Comparison of ENCODE assay signal across 1 cellular context in the genomic region with DNA sequence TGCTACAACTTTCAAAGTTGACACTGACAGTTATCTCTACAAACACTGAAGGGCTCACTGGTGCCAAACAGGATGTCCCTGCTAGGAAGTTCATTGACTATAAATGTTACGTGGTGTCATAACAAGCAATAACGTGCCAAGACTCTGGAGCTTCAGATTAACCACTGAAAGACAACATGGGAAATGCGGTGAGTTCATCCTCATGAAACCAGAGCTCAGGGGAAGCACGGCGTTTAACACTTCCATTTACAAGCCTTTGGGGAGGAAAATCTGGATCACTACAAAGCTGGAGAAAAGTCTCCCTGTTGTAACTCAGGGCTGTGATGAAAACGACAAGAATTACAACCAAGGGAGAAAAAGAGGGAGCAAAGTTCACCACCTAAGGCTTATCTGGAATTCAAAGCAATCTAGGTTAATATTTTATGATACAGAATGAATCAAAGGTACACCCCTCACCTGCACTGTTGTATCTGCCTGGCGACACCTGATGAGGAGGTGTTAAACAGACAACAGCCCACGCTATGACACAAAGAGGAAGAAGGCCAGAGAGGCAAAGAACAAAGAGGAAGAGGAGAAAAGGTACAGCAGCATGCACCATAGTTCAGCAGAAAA.
A peak's percentile ranks its signal among the peaks of the same experiment; 100 is the strongest.
TF ChIP-seq lines count a peak whose summit lies in the region.

No MANE protein-coding gene starts in this region.

TF ChIP-seq in HEK293, 187 proteins besides CTCF, POLR2A, EP300 and RAD21 (continued from another document and continues in another):
- TF ChIP-seq ZNF202 (tag by site-specific recombination; IDR thresholded peaks at IDR 0.05; ENCODE audit: borderline replicate concordance) (no peak), KLF9 (tag by site-specific recombination; IDR thresholded peaks at IDR 0.05; ENCODE audit: low read depth) (no peak), ZNF354C (tag by site-specific recombination; IDR thresholded peaks at IDR 0.05; ENCODE audit: borderline replicate concordance, low read depth) (no peak), BCL11A (tag by site-specific recombination; IDR thresholded peaks at IDR 0.05; ENCODE audit: low read depth) (no peak; the same call in 1 of the 2 replicates), YY1 (tag by site-specific recombination; IDR thresholded peaks at IDR 0.05) (no peak), ZNF76 (tag by site-specific recombination; IDR thresholded peaks at IDR 0.05; ENCODE audit: borderline replicate concordance, low read depth) (peak; percentile 19; the same call in 1 of the 2 replicates), ZNF292 (tag by site-specific recombination; IDR thresholded peaks at IDR 0.05; ENCODE audit: borderline replicate concordance, low read depth) (no peak), ZNF146 (tag by site-specific recombination; IDR thresholded peaks at IDR 0.05) (no peak), SCRT1 (tag by site-specific recombination; IDR thresholded peaks at IDR 0.05; ENCODE audit: borderline replicate concordance) (no peak), ZNF48 (tag by site-specific recombination; IDR thresholded peaks at IDR 0.05) (no peak), ZBTB17 (tag by site-specific recombination; IDR thresholded peaks at IDR 0.05) (no peak), ZFP3 (tag by site-specific recombination; IDR thresholded peaks at IDR 0.05; ENCODE audit: low read depth) (no peak), ZNF416 (tag by site-specific recombination; IDR thresholded peaks at IDR 0.05) (no peak), ZBTB20 (tag by site-specific recombination; IDR thresholded peaks at IDR 0.05) (no peak), ZNF792 (tag by site-specific recombination; IDR thresholded peaks at IDR 0.05) (no peak), ZNF670 (tag by site-specific recombination; IDR thresholded peaks at IDR 0.05; ENCODE audit: low read depth) (no peak), ZNF10 (tag by site-specific recombination; IDR thresholded peaks at IDR 0.05) (peak; percentile 63; the same call in 1 of the 2 replicates), ZNF558 (tag by site-specific recombination; IDR thresholded peaks at IDR 0.05) (no peak), ZNF624 (tag by site-specific recombination; IDR thresholded peaks at IDR 0.05) (no peak), KLF7 (tag by site-specific recombination; IDR thresholded peaks at IDR 0.05; ENCODE audit: borderline replicate concordance) (no peak), ZNF335 (tag by site-specific recombination; conservative IDR thresholded peaks at IDR 0.05) (no peak), ZNF24 (tag by site-specific recombination; IDR thresholded peaks at IDR 0.05) (peak; percentile 55; the same call in 1 of the 2 replicates), ZNF324 (tag by site-specific recombination; IDR thresholded peaks at IDR 0.05) (no peak), ZNF555 (tag by site-specific recombination; conservative IDR thresholded peaks at IDR 0.05) (no peak), ZNF426 (tag by site-specific recombination; IDR thresholded peaks at IDR 0.05) (no peak), ZNF768 (tag by site-specific recombination; IDR thresholded peaks at IDR 0.05) (no peak), ZNF223 (tag by site-specific recombination; IDR thresholded peaks at IDR 0.05) (no peak), ZNF677 (tag by site-specific recombination; IDR thresholded peaks at IDR 0.05) (no peak), ZNF610 (tag by site-specific recombination; IDR thresholded peaks at IDR 0.05; ENCODE audit: borderline replicate concordance) (no peak), ZNF433 (tag by site-specific recombination; IDR thresholded peaks at IDR 0.05; ENCODE audit: low read depth) (no peak), HOXC10 (CRISPR knock-in tag; IDR thresholded peaks at IDR 0.05) (no peak), ZNF138 (tag by site-specific recombination; IDR thresholded peaks at IDR 0.05; ENCODE audit: borderline replicate concordance) (no peak)
- TF ChIP-seq, protein P1, sequence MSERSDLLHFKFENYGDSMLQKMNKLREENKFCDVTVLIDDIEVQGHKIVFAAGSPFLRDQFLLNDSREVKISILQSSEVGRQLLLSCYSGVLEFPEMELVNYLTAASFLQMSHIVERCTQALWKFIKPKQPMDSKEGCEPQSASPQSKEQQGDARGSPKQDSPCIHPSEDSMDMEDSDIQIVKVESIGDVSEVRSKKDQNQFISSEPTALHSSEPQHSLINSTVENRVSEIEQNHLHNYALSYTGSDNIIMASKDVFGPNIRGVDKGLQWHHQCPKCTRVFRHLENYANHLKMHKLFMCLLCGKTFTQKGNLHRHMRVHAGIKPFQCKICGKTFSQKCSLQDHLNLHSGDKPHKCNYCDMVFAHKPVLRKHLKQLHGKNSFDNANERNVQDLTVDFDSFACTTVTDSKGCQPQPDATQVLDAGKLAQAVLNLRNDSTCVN (tag by site-specific recombination; optimal IDR thresholded peaks at IDR 0.05), result no peak
- TF ChIP-seq, protein P2, sequence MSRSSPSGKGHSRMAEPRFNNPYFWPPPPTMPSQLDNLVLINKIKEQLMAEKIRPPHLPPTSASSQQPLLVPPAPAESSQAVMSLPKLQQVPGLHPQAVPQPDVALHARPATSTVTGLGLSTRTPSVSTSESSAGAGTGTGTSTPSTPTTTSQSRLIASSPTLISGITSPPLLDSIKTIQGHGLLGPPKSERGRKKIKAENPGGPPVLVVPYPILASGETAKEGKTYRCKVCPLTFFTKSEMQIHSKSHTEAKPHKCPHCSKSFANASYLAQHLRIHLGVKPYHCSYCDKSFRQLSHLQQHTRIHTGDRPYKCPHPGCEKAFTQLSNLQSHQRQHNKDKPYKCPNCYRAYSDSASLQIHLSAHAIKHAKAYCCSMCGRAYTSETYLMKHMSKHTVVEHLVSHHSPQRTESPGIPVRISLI (tag by site-specific recombination; IDR thresholded peaks at IDR 0.05), result no peak
- TF ChIP-seq, protein P3, sequence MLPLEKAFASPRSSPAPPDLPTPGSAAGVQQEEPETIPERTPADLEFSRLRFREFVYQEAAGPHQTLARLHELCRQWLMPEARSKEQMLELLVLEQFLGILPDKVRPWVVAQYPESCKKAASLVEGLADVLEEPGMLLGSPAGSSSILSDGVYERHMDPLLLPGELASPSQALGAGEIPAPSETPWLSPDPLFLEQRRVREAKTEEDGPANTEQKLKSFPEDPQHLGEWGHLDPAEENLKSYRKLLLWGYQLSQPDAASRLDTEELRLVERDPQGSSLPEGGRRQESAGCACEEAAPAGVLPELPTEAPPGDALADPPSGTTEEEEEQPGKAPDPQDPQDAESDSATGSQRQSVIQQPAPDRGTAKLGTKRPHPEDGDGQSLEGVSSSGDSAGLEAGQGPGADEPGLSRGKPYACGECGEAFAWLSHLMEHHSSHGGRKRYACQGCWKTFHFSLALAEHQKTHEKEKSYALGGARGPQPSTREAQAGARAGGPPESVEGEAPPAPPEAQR (tag by site-specific recombination; IDR thresholded peaks at IDR 0.05), result no peak
- TF ChIP-seq, protein P4, sequence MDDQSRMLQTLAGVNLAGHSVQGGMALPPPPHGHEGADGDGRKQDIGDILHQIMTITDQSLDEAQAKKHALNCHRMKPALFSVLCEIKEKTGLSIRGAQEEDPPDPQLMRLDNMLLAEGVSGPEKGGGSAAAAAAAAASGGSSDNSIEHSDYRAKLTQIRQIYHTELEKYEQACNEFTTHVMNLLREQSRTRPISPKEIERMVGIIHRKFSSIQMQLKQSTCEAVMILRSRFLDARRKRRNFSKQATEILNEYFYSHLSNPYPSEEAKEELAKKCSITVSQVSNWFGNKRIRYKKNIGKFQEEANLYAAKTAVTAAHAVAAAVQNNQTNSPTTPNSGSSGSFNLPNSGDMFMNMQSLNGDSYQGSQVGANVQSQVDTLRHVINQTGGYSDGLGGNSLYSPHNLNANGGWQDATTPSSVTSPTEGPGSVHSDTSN (CRISPR knock-in tag; IDR thresholded peaks at IDR 0.05), result no peak
- TF ChIP-seq, protein P5, sequence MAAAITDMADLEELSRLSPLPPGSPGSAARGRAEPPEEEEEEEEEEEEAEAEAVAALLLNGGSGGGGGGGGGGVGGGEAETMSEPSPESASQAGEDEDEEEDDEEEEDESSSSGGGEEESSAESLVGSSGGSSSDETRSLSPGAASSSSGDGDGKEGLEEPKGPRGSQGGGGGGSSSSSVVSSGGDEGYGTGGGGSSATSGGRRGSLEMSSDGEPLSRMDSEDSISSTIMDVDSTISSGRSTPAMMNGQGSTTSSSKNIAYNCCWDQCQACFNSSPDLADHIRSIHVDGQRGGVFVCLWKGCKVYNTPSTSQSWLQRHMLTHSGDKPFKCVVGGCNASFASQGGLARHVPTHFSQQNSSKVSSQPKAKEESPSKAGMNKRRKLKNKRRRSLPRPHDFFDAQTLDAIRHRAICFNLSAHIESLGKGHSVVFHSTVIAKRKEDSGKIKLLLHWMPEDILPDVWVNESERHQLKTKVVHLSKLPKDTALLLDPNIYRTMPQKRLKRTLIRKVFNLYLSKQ (tag by site-specific recombination; IDR thresholded peaks at IDR 0.05; ENCODE audit: borderline replicate concordance), result no peak
- TF ChIP-seq, protein P6, sequence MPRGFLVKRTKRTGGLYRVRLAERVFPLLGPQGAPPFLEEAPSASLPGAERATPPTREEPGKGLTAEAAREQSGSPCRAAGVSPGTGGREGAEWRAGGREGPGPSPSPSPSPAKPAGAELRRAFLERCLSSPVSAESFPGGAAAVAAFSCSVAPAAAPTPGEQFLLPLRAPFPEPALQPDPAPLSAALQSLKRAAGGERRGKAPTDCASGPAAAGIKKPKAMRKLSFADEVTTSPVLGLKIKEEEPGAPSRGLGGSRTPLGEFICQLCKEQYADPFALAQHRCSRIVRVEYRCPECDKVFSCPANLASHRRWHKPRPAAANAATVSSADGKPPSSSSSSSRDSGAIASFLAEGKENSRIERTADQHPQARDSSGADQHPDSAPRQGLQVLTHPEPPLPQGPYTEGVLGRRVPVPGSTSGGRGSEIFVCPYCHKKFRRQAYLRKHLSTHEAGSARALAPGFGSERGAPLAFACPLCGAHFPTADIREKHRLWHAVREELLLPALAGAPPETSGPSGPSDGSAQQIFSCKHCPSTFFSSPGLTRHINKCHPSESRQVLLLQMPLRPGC (tag by site-specific recombination; IDR thresholded peaks at IDR 0.05), result 0 out of 2 replicates have a peak, but pooled peaks have one; percentile 62
- TF ChIP-seq, protein P7, sequence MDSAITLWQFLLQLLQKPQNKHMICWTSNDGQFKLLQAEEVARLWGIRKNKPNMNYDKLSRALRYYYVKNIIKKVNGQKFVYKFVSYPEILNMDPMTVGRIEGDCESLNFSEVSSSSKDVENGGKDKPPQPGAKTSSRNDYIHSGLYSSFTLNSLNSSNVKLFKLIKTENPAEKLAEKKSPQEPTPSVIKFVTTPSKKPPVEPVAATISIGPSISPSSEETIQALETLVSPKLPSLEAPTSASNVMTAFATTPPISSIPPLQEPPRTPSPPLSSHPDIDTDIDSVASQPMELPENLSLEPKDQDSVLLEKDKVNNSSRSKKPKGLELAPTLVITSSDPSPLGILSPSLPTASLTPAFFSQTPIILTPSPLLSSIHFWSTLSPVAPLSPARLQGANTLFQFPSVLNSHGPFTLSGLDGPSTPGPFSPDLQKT (IDR thresholded peaks at IDR 0.05; ENCODE audit: borderline replicate concordance, low read depth, low read length), result no peak
- TF ChIP-seq, protein P8, sequence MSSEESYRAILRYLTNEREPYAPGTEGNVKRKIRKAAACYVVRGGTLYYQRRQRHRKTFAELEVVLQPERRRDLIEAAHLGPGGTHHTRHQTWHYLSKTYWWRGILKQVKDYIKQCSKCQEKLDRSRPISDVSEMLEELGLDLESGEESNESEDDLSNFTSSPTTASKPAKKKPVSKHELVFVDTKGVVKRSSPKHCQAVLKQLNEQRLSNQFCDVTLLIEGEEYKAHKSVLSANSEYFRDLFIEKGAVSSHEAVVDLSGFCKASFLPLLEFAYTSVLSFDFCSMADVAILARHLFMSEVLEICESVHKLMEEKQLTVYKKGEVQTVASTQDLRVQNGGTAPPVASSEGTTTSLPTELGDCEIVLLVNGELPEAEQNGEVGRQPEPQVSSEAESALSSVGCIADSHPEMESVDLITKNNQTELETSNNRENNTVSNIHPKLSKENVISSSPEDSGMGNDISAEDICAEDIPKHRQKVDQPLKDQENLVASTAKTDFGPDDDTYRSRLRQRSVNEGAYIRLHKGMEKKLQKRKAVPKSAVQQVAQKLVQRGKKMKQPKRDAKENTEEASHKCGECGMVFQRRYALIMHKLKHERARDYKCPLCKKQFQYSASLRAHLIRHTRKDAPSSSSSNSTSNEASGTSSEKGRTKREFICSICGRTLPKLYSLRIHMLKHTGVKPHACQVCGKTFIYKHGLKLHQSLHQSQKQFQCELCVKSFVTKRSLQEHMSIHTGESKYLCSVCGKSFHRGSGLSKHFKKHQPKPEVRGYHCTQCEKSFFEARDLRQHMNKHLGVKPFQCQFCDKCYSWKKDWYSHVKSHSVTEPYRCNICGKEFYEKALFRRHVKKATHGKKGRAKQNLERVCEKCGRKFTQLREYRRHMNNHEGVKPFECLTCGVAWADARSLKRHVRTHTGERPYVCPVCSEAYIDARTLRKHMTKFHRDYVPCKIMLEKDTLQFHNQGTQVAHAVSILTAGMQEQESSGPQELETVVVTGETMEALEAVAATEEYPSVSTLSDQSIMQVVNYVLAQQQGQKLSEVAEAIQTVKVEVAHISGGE (tag by site-specific recombination; conservative IDR thresholded peaks at IDR 0.05; ENCODE audit: low read depth), result no peak
- TF ChIP-seq, protein P9, sequence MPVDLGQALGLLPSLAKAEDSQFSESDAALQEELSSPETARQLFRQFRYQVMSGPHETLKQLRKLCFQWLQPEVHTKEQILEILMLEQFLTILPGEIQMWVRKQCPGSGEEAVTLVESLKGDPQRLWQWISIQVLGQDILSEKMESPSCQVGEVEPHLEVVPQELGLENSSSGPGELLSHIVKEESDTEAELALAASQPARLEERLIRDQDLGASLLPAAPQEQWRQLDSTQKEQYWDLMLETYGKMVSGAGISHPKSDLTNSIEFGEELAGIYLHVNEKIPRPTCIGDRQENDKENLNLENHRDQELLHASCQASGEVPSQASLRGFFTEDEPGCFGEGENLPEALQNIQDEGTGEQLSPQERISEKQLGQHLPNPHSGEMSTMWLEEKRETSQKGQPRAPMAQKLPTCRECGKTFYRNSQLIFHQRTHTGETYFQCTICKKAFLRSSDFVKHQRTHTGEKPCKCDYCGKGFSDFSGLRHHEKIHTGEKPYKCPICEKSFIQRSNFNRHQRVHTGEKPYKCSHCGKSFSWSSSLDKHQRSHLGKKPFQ (tag by site-specific recombination; IDR thresholded peaks at IDR 0.05), result no peak
